ENCODE assay signal across 27 cellular contexts in the genomic region with DNA sequence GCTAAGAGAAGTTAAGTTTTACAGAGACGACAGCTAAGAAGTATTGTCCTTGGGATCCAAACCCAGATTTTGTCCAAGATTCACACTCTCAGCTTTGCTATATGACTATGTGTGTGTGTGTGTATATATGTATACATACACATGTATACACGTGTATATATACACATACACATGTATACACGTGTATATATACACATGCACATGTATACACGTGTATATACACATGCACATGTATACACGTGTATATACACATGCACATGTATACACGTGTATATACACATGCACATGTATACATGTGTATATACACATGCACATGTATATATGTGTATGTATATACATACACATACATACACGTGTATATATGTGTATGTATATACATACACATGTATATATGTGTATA. TPM values are rescaled to one million over a fixed set of nuclear protein-coding genes. Genes with fewer than 3 reads are reported as not detected.
"Had no signal": no experiment of that assay in that cellular context is flagged by ENCODE, and none has a peak within 500 bp of the region (broad histone marks: within the 10 kb centered on the region; RNA-seq: fewer than 3 reads in every experiment).

No MANE protein-coding gene starts in this region.

- H3K4me3 ChIP-seq: colonic mucosa, esophagus squamous epithelium, gastrocnemius medialis, heart right ventricle, left lung, lower lobe of right lung, mucosa of descending colon had no signal

- H3K4me3 Mint-ChIP-seq: dendritic cell treated with granulocyte-macrophage colony-stimulating factor and Interleukin-4, amounts not matched to agents 40 ng/mL and 50 ng/mL, for 4 days; effector memory CD8-positive, alpha-beta T cell; endodermal cell; mesothelial cell of epicardium had no signal

- H3K27ac Mint-ChIP-seq: dendritic cell treated with granulocyte-macrophage colony-stimulating factor and Interleukin-4, amounts not matched to agents 40 ng/mL and 50 ng/mL, for 4 days; effector memory CD8-positive, alpha-beta T cell; endodermal cell; mesothelial cell of epicardium had no signal

- H3K27ac ChIP-seq: colonic mucosa, epithelial cell of prostate, esophagus squamous epithelium, gastrocnemius medialis, heart right ventricle, left lung, lower lobe of right lung had no signal

- ATAC-seq: effector memory CD8-positive, alpha-beta T cell; esophagus mucosa; gastrocnemius medialis; heart right ventricle; left cardiac atrium; left lung; left ventricle myocardium superior; lower lobe of right lung; mucosa of descending colon had no signal

- H3K36me3 ChIP-seq: colonic mucosa, esophagus squamous epithelium, gastrocnemius medialis, heart right ventricle, left lung, lower lobe of right lung had no signal

- H3K4me1 ChIP-seq: colonic mucosa had no signal

- H3K9me3 ChIP-seq: colonic mucosa, esophagus squamous epithelium, gastrocnemius medialis, heart right ventricle, left lung, lower lobe of right lung, mucosa of descending colon had no signal

- DNase-seq: colonic mucosa; cortex of kidney; effector CD8-positive, alpha-beta T cell; effector memory CD8-positive, alpha-beta T cell; endodermal cell; erythroblast; esophagus squamous epithelium; foreskin fibroblast; foreskin melanocyte; gastrocnemius medialis; glutamatergic neuron; head of caudate nucleus; heart right ventricle; hippocampal formation; left cardiac atrium; left lung; left ventricle myocardium superior; lower lobe of right lung; mesenchymal stem cell; mucosa of descending colon had no signal

- H3K27me3 ChIP-seq: gastrocnemius medialis had no signal

- FAIRE-seq: islet of Langerhans, keratinocyte had no signal

- H3K9me3 Mint-ChIP-seq: dendritic cell treated with granulocyte-macrophage colony-stimulating factor and Interleukin-4, amounts not matched to agents 40 ng/mL and 50 ng/mL, for 4 days; effector memory CD8-positive, alpha-beta T cell; endodermal cell; mesothelial cell of epicardium had no signal

- H3K36me3 Mint-ChIP-seq: mesothelial cell of epicardium had no signal

RNA-seq across cellular contexts. Expression of gene CACHD1, which starts 3.9 kb away (rescaled TPM):
- total RNA-seq: myocyte had no signal
